In genomic region chr1:174884001-174884400, GRCh38 we compare ENCODE assay signal across 1 cellular context.
TF ChIP-seq lines count a peak whose summit lies in the region.

No MANE protein-coding gene starts in this region.

TF ChIP-seq in GM12878, 131 proteins besides CTCF, POLR2A, EP300 and RAD21 (continued from another document):
- TF ChIP-seq ZBTB40 (IDR thresholded peaks at IDR 0.05; ENCODE audit: borderline replicate concordance) (no peak), TCF7 (IDR thresholded peaks at IDR 0.05; ENCODE audit: borderline replicate concordance) (no peak), PAX5 (IDR thresholded peaks at IDR 0.05; ENCODE audit: borderline replicate concordance, low read depth, low read length) (no peak), E4F1 (IDR thresholded peaks at IDR 0.05; ENCODE audit: borderline replicate concordance, partially characterized antibody) (no peak), NR2C2 (IDR thresholded peaks at IDR 0.05; ENCODE audit: borderline replicate concordance, control insufficient read depth, insufficient read length, low read depth) (no peak), TBL1XR1 (IDR thresholded peaks at IDR 0.05; ENCODE audit: low read depth, low read length) (no peak), STAT1 (conservative IDR thresholded peaks at IDR 0.05) (no peak), HDGF (IDR thresholded peaks at IDR 0.05) (no peak), YBX1 (IDR thresholded peaks at IDR 0.05) (no peak), SIX5 (IDR thresholded peaks at IDR 0.05; ENCODE audit: low read depth, low read length, severe bottlenecking) (no peak), ZNF217 (IDR thresholded peaks at IDR 0.05) (no peak)
